ENCODE assay signal across 26 cellular contexts in genomic region chrX:82342531-82342930, GRCh38.
DNase-seq lines count a peak whose midpoint lies in the region; ATAC-seq, FAIRE-seq and TF ChIP-seq lines count a peak whose summit lies in the region.
"Had no signal": no experiment of that assay in that cellular context is flagged by ENCODE, and none has a peak within 500 bp of the region (broad histone marks: within the 10 kb centered on the region; RNA-seq: fewer than 3 reads in every experiment).

No MANE protein-coding gene starts in this region.

- no peaks in the 10 kb centered on the region for H3K9me3 Mint-ChIP-seq in astrocyte (ENCODE audit: unreplicated experiment)
- no peaks in the 10 kb centered on the region for H3K9me3 Mint-ChIP-seq in activated naive CD4-positive, alpha-beta T cell treated with anti-CD3 and anti-CD28 coated beads for 36 hours
- H3K9me3 Mint-ChIP-seq: CD8-positive, alpha-beta memory T cell had no signal

- FAIRE-seq in astrocyte (lab: Jason Lieb, UNC), result peak; percentile 84
- FAIRE-seq: A204.1, GM12878, GM12892, GM18507 had no signal

- ATAC-seq in right cardiac atrium, result no peak
- ATAC-seq: GM12878 had no signal

- in situ Hi-C loops in SK-MEL-5 (cut with HindIII; ENCODE audit: low pct_unique_long_range_greater_than_20kb, low sequenced_read_pairs), result no loop called here

- CTCF ChIA-PET in activated naive CD4-positive, alpha-beta T cell treated with anti-CD3 and anti-CD28 coated beads for 36 hours (lab: Charles Lee), result no interaction called here

- no peaks in the 10 kb centered on the region for H3K27me3 Mint-ChIP-seq in astrocyte (ENCODE audit: low read depth, unreplicated experiment)
- H3K27me3 Mint-ChIP-seq in activated naive CD4-positive, alpha-beta T cell treated with anti-CD3 and anti-CD28 coated beads for 36 hours (ENCODE audit: low read depth), result no peaks in the 10 kb centered on the region
- H3K27me3 Mint-ChIP-seq: CD4-positive, alpha-beta memory T cell; CD4-positive, CD25-positive, alpha-beta regulatory T cell had no signal

- H3K4ac ChIP-seq in neuronal stem cell (ENCODE audit: low read length), result no peak overlapping the region

- H3K79me1 ChIP-seq in neuronal stem cell (ENCODE audit: low read depth, low read length), result no peaks in the 10 kb centered on the region

- H3K4me2 ChIP-seq in astrocyte (ENCODE audit: low read length), result no peak overlapping the region
- H3K4me2 ChIP-seq in neuronal stem cell (ENCODE audit: insufficient read depth, low read length, poor library complexity, severe bottlenecking), result no peak overlapping the region
- H3K4me2 ChIP-seq: BLaER1 had no signal

- H3K9me3 ChIP-seq in astrocyte (ENCODE audit: insufficient read depth, low read depth, low read length), result no peaks in the 10 kb centered on the region
- no peaks in the 10 kb centered on the region for H3K9me3 ChIP-seq in neuronal stem cell (replicated peaks in 1 of 2; ENCODE audit: control insufficient read depth in 2 of 2, insufficient read depth in 1 of 2, low read depth in 1 of 2, low read length in 2 of 2)
- H3K9me3 ChIP-seq in right cardiac atrium (ENCODE audit: control insufficient read depth, low read length), result no peaks in the 10 kb centered on the region
- H3K9me3 ChIP-seq: BE2C had no signal

- no peak overlapping the region for H3K9ac ChIP-seq in astrocyte (ENCODE audit: low read length)
- H3K9ac ChIP-seq in neuronal stem cell (ENCODE audit: low read depth, low read length, poor library complexity), result no peak overlapping the region
- H3K9ac ChIP-seq: BLaER1 had no signal

- no peaks in the 10 kb centered on the region for H4K20me1 ChIP-seq in astrocyte (ENCODE audit: insufficient read depth, low read length)
- H4K20me1 ChIP-seq: BLaER1 had no signal

- H3K4me1 Mint-ChIP-seq in astrocyte (ENCODE audit: low read depth, unreplicated experiment), result no peaks in the 10 kb centered on the region
- H3K4me1 Mint-ChIP-seq in activated naive CD4-positive, alpha-beta T cell treated with anti-CD3 and anti-CD28 coated beads for 36 hours (ENCODE audit: low read depth), result no peaks in the 10 kb centered on the region
- H3K4me1 Mint-ChIP-seq: CD14-positive monocyte; CD4-positive, alpha-beta memory T cell; CD4-positive, CD25-positive, alpha-beta regulatory T cell; CD8-positive, alpha-beta memory T cell had no signal

- H3K18ac ChIP-seq in neuronal stem cell (ENCODE audit: low read length), result no peak overlapping the region

- H4K8ac ChIP-seq in neuronal stem cell (ENCODE audit: low read depth, low read length), result no peak overlapping the region

- no peak overlapping the region for H2AK5ac ChIP-seq in neuronal stem cell (ENCODE audit: low read depth, low read length)

- no peaks in the 10 kb centered on the region for H3K27me3 ChIP-seq in astrocyte (ENCODE audit: insufficient read depth, low read length)
- no peaks in the 10 kb centered on the region for H3K27me3 ChIP-seq in neuronal stem cell (ENCODE audit: control insufficient read depth in 3 of 3, insufficient read depth in 3 of 3, low read depth in 1 of 3, low read length in 3 of 3)
- H3K27me3 ChIP-seq in right cardiac atrium (ENCODE audit: control insufficient read depth, insufficient read depth), result no peaks in the 10 kb centered on the region
- H3K27me3 ChIP-seq: BE2C had no signal

- H3K23ac ChIP-seq in neuronal stem cell (ENCODE audit: low read depth, low read length, poor library complexity), result no peak overlapping the region

- no peaks in the 10 kb centered on the region for H3K79me2 ChIP-seq in astrocyte (ENCODE audit: insufficient read depth, low read length)

- H3K36me3 Mint-ChIP-seq in astrocyte (ENCODE audit: low read depth, unreplicated experiment), result no peaks in the 10 kb centered on the region
- H3K36me3 Mint-ChIP-seq in activated naive CD4-positive, alpha-beta T cell treated with anti-CD3 and anti-CD28 coated beads for 36 hours (ENCODE audit: low read depth), result no peaks in the 10 kb centered on the region
- H3K36me3 Mint-ChIP-seq: CD14-positive monocyte; CD4-positive, alpha-beta memory T cell; CD4-positive, CD25-positive, alpha-beta regulatory T cell; CD8-positive, alpha-beta memory T cell had no signal

- no peak overlapping the region for H2BK15ac ChIP-seq in neuronal stem cell (ENCODE audit: low read length)

- H2BK12ac ChIP-seq in neuronal stem cell (ENCODE audit: low read length), result no peak overlapping the region

- H3K27ac Mint-ChIP-seq in astrocyte (ENCODE audit: unreplicated experiment), result no peak overlapping the region
- H3K27ac Mint-ChIP-seq in activated naive CD4-positive, alpha-beta T cell treated with anti-CD3 and anti-CD28 coated beads for 36 hours, result no peak overlapping the region
- H3K27ac Mint-ChIP-seq: CD14-positive monocyte; CD4-positive, alpha-beta memory T cell; CD4-positive, CD25-positive, alpha-beta regulatory T cell; CD8-positive, alpha-beta memory T cell had no signal

- H3K4me3 ChIP-seq in astrocyte (ENCODE audit: insufficient read depth, low read depth, low read length) (no peak overlapping the region), neuronal stem cell (ENCODE audit: low read length in 2 of 2) (no peak overlapping the region), right cardiac atrium (ENCODE audit: low read length) (no peak overlapping the region)
- H3K4me3 ChIP-seq: BLaER1, GM12878 had no signal

- no peaks in the 10 kb centered on the region for H3K4me1 ChIP-seq in astrocyte (ENCODE audit: insufficient read depth, low read length)
- no peaks in the 10 kb centered on the region for H3K4me1 ChIP-seq in neuronal stem cell (ENCODE audit: control insufficient read depth in 2 of 2, insufficient read depth in 1 of 2, low read depth in 1 of 2, low read length in 2 of 2)
- no peaks in the 10 kb centered on the region for H3K4me1 ChIP-seq in right cardiac atrium (ENCODE audit: control insufficient read depth, insufficient read depth, low read length)
- H3K4me1 ChIP-seq: BE2C, BLaER1 had no signal

- H3K14ac ChIP-seq in neuronal stem cell (ENCODE audit: low read length), result no peak overlapping the region

- no peak overlapping the region for H2BK120ac ChIP-seq in neuronal stem cell (ENCODE audit: low read depth, low read length)

- H2BK5ac ChIP-seq in neuronal stem cell (ENCODE audit: low read length), result no peak overlapping the region

- no peak overlapping the region for H2AFZ ChIP-seq in astrocyte (ENCODE audit: low read depth, low read length)
- peak overlapping the region; percentile 29 for H2AFZ ChIP-seq in neuronal stem cell (ENCODE audit: low read length)

- no peak overlapping the region for H3K27ac ChIP-seq in astrocyte (ENCODE audit: low read depth, low read length)
- H3K27ac ChIP-seq in neuronal stem cell (replicated peaks; ENCODE audit: low read length), result no peak overlapping the region
- no peak overlapping the region for H3K27ac ChIP-seq in right cardiac atrium (ENCODE audit: low read length)
- H3K27ac ChIP-seq: BLaER1 had no signal

- WGBS in neuronal stem cell (ENCODE audit: extremely low coverage in 2 of 2, insufficient read length in 2 of 2, insufficient replicate concordance in 1 of 2), 2 donors, result no CpG with 5 or more reads among the region's 3 CpGs
- 50% methylated on average over 3 of the region's 3 CpGs for WGBS in right cardiac atrium

- TF ChIP-seq CTCF in astrocyte (IDR thresholded peaks at IDR 0.05; ENCODE audit: insufficient read depth, low read depth, low read length), result no peak

- no peak overlapping the region for H4K91ac ChIP-seq in neuronal stem cell (ENCODE audit: low read depth, low read length, poor library complexity)

- DNase-seq in SK-MEL-5 (ENCODE audit: low read depth, low spot score) (peak; percentile 3), astrocyte (ENCODE audit: low read depth) (no peak), neuronal stem cell (ENCODE audit: low spot score) (no peak), right cardiac atrium (no peak)
- DNase-seq in activated naive CD4-positive, alpha-beta T cell treated with anti-CD3 and anti-CD28 coated beads for 36 hours, result no peak
- DNase-seq: 8988T; ACHN; BE2C; C1 segment of cervical spinal cord; CD4-positive, alpha-beta memory T cell; CD4-positive, CD25-positive, alpha-beta regulatory T cell; CD8-positive, alpha-beta memory T cell; COR-L47; DMS 273 treated with DMSO at 0.1 percent for 48 hours; DMS153; DMS53; DMS79; DND-41; EL; GDM1 had no signal

- no peaks in the 10 kb centered on the region for H3K36me3 ChIP-seq in astrocyte (ENCODE audit: insufficient read depth, low read length)
- H3K36me3 ChIP-seq in neuronal stem cell (replicated peaks in 1 of 2; ENCODE audit: control insufficient read depth in 2 of 2, insufficient read depth in 2 of 2, low read length in 2 of 2), result no peaks in the 10 kb centered on the region
- H3K36me3 ChIP-seq: BE2C, BLaER1 had no signal

- no peak overlapping the region for H3K4me3 Mint-ChIP-seq in astrocyte (ENCODE audit: unreplicated experiment)
- no peak overlapping the region for H3K4me3 Mint-ChIP-seq in activated naive CD4-positive, alpha-beta T cell treated with anti-CD3 and anti-CD28 coated beads for 36 hours
- H3K4me3 Mint-ChIP-seq: CD14-positive monocyte; CD4-positive, alpha-beta memory T cell; CD4-positive, CD25-positive, alpha-beta regulatory T cell; CD8-positive, alpha-beta memory T cell had no signal

- intact Hi-C loops in activated naive CD4-positive, alpha-beta T cell treated with anti-CD3 and anti-CD28 coated beads for 36 hours (cut with micrococcal nuclease), result no loop called here
- intact Hi-C loops in right cardiac atrium (cut with DNase I), result no loop called here
